13 cellular contexts compared by ENCODE assay signal in genomic region chr13:74070513-74070912, GRCh38.
DNase-seq lines count a peak whose midpoint lies in the region; ATAC-seq and TF ChIP-seq lines count a peak whose summit lies in the region.
"Had no signal": no experiment of that assay in that cellular context is flagged by ENCODE, and none has a peak within 500 bp of the region (broad histone marks: within the 10 kb centered on the region; RNA-seq: fewer than 3 reads in every experiment).

No MANE protein-coding gene starts in this region.

- intact Hi-C loops in activated T-helper 2 cell treated with anti-CD3 and anti-CD28 coated beads, Interferon-gamma antibody, Interleukin-2, Interleukin-4, amounts not matched to agents 10 μg/mL and 5 μg/mL and 100 μg/mL, durations not matched to agents 14 hours and 24 hours and 36 hours (cut with micrococcal nuclease): no loop called here
- intact Hi-C loops in posterior vena cava (cut with DNase I): no loop called here

- DNase-seq in activated T-cell treated with anti-CD3 and anti-CD28 coated beads, Interleukin-2, amount 50 U/mL, for 4 hours: no peak
- no peak for DNase-seq in activated T-cell treated with anti-CD3 and anti-CD28 coated beads, Interleukin-2, amount 50 U/mL, for 1 hour
- no peak for DNase-seq in activated T-helper 2 cell treated with anti-CD3 and anti-CD28 coated beads, Interferon-gamma antibody, Interleukin-2, Interleukin-4, amounts not matched to agents 10 μg/mL and 5 μg/mL and 100 μg/mL, durations not matched to agents 14 hours and 24 hours and 36 hours (ENCODE audit: low spot score)
- DNase-seq in stimulated activated effector memory CD8-positive, alpha-beta T cell treated with anti-CD3 and anti-CD28 coated beads, Interleukin-12 subunit alpha, Interleukin-12 subunit beta, amount 100 ng/mL, for 72 hours (ENCODE audit: low spot score in 2 of 2): no peak
- DNase-seq in posterior vena cava (ENCODE audit: low spot score) (no peak), coronary artery (ENCODE audit: low spot score) (no peak)
- DNase-seq: activated CD4-positive, alpha-beta T cell treated with anti-CD3 and anti-CD28 coated beads, Interleukin-2, amount 50 U/mL, for 48 hours; Calu3; cerebellar nuclear complex had no signal

- no peaks in the 10 kb centered on the region for H3K27me3 Mint-ChIP-seq in activated T-cell treated with anti-CD3 and anti-CD28 coated beads, Interleukin-2, amount 50 U/mL, for 4 hours (ENCODE audit: low read depth)
- no peaks in the 10 kb centered on the region for H3K27me3 Mint-ChIP-seq in activated T-helper 2 cell treated with anti-CD3 and anti-CD28 coated beads, Interferon-gamma antibody, Interleukin-2, Interleukin-4, amounts not matched to agents 10 μg/mL and 5 μg/mL and 100 μg/mL, durations not matched to agents 14 hours and 24 hours and 36 hours (ENCODE audit: low read depth)

- peak in 1 of 2 donors; percentile 19 for ATAC-seq in activated T-cell treated with anti-CD3 and anti-CD28 coated beads, Interleukin-2, amount 50 U/mL, for 4 hours
- peak; percentile 15 for ATAC-seq in HG03432 (IDR thresholded peaks at IDR 0.05; ENCODE audit: unreplicated experiment)
- peak; percentile 40 for ATAC-seq in stimulated activated effector memory CD8-positive, alpha-beta T cell treated with anti-CD3 and anti-CD28 coated beads, Interleukin-12 subunit alpha, Interleukin-12 subunit beta, amount 100 ng/mL, for 72 hours
- ATAC-seq in GM19452 (IDR thresholded peaks at IDR 0.05; ENCODE audit: unreplicated experiment): no peak
- ATAC-seq: HCT116 had no signal

- H3K36me3 Mint-ChIP-seq in activated T-cell treated with anti-CD3 and anti-CD28 coated beads, Interleukin-2, amount 50 U/mL, for 4 hours (ENCODE audit: insufficient read depth): peaks cover 17% of the 10 kb centered on the region
- peaks cover 36% of the 10 kb centered on the region for H3K36me3 Mint-ChIP-seq in activated T-helper 2 cell treated with anti-CD3 and anti-CD28 coated beads, Interferon-gamma antibody, Interleukin-2, Interleukin-4, amounts not matched to agents 10 μg/mL and 5 μg/mL and 100 μg/mL, durations not matched to agents 14 hours and 24 hours and 36 hours (ENCODE audit: low read depth)
- no peaks in the 10 kb centered on the region for H3K36me3 Mint-ChIP-seq in stimulated activated effector memory CD8-positive, alpha-beta T cell treated with anti-CD3 and anti-CD28 coated beads, Interleukin-12 subunit alpha, Interleukin-12 subunit beta, amount 100 ng/mL, for 72 hours

- H3K4me3 Mint-ChIP-seq in activated T-cell treated with anti-CD3 and anti-CD28 coated beads, Interleukin-2, amount 50 U/mL, for 4 hours: peak overlapping the region; percentile 59
- peak overlapping the region; percentile 53 for H3K4me3 Mint-ChIP-seq in activated T-helper 2 cell treated with anti-CD3 and anti-CD28 coated beads, Interferon-gamma antibody, Interleukin-2, Interleukin-4, amounts not matched to agents 10 μg/mL and 5 μg/mL and 100 μg/mL, durations not matched to agents 14 hours and 24 hours and 36 hours (ENCODE audit: low read depth)
- peak overlapping the region; percentile 47 for H3K4me3 Mint-ChIP-seq in stimulated activated effector memory CD8-positive, alpha-beta T cell treated with anti-CD3 and anti-CD28 coated beads, Interleukin-12 subunit alpha, Interleukin-12 subunit beta, amount 100 ng/mL, for 72 hours

- no peak overlapping the region for H3K27ac ChIP-seq in coronary artery
- H3K27ac ChIP-seq: neutrophil had no signal

- H3K4me1 Mint-ChIP-seq in activated T-cell treated with anti-CD3 and anti-CD28 coated beads, Interleukin-2, amount 50 U/mL, for 4 hours (ENCODE audit: low read depth): peaks cover 77% of the 10 kb centered on the region
- H3K4me1 Mint-ChIP-seq in activated T-helper 2 cell treated with anti-CD3 and anti-CD28 coated beads, Interferon-gamma antibody, Interleukin-2, Interleukin-4, amounts not matched to agents 10 μg/mL and 5 μg/mL and 100 μg/mL, durations not matched to agents 14 hours and 24 hours and 36 hours (ENCODE audit: low read depth): peaks cover 54% of the 10 kb centered on the region
- H3K4me1 Mint-ChIP-seq in stimulated activated effector memory CD8-positive, alpha-beta T cell treated with anti-CD3 and anti-CD28 coated beads, Interleukin-12 subunit alpha, Interleukin-12 subunit beta, amount 100 ng/mL, for 72 hours: peaks cover 55% of the 10 kb centered on the region

- no peak for TF ChIP-seq CTCF in coronary artery (IDR thresholded peaks at IDR 0.05)

- peak overlapping the region; percentile 59 for H3K27ac Mint-ChIP-seq in activated T-helper 2 cell treated with anti-CD3 and anti-CD28 coated beads, Interferon-gamma antibody, Interleukin-2, Interleukin-4, amounts not matched to agents 10 μg/mL and 5 μg/mL and 100 μg/mL, durations not matched to agents 14 hours and 24 hours and 36 hours
- H3K27ac Mint-ChIP-seq in stimulated activated effector memory CD8-positive, alpha-beta T cell treated with anti-CD3 and anti-CD28 coated beads, Interleukin-12 subunit alpha, Interleukin-12 subunit beta, amount 100 ng/mL, for 72 hours: peak overlapping the region; percentile 70

- no peaks in the 10 kb centered on the region for H3K9me3 Mint-ChIP-seq in activated T-cell treated with anti-CD3 and anti-CD28 coated beads, Interleukin-2, amount 50 U/mL, for 4 hours
- H3K9me3 Mint-ChIP-seq in activated T-helper 2 cell treated with anti-CD3 and anti-CD28 coated beads, Interferon-gamma antibody, Interleukin-2, Interleukin-4, amounts not matched to agents 10 μg/mL and 5 μg/mL and 100 μg/mL, durations not matched to agents 14 hours and 24 hours and 36 hours: peaks cover 6% of the 10 kb centered on the region
- peaks cover 3% of the 10 kb centered on the region for H3K9me3 Mint-ChIP-seq in stimulated activated effector memory CD8-positive, alpha-beta T cell treated with anti-CD3 and anti-CD28 coated beads, Interleukin-12 subunit alpha, Interleukin-12 subunit beta, amount 100 ng/mL, for 72 hours

- H3K4me3 ChIP-seq in coronary artery: no peak overlapping the region
